In genomic region chr6:121505284-121505683, GRCh38 we compare ENCODE assay signal across 24 cellular contexts.
DNase-seq lines count a peak whose midpoint lies in the region; ATAC-seq, FAIRE-seq and TF ChIP-seq lines count a peak whose summit lies in the region.
"Had no signal": no experiment of that assay in that cellular context is flagged by ENCODE, and none has a peak within 500 bp of the region (broad histone marks: within the 10 kb centered on the region; RNA-seq: fewer than 3 reads in every experiment).

No MANE protein-coding gene starts in this region.

- no peaks in the 10 kb centered on the region for H3K36me3 ChIP-seq in bronchial epithelial cell (ENCODE audit: control insufficient read depth, insufficient read depth, low read length)
- H3K36me3 ChIP-seq in parathyroid adenoma (ENCODE audit: control insufficient read depth, insufficient read depth, low read length) = no peaks in the 10 kb centered on the region
- H3K36me3 ChIP-seq in right atrium auricular region = no peaks in the 10 kb centered on the region
- H3K36me3 ChIP-seq in neuronal stem cell (replicated peaks in 1 of 2; ENCODE audit: control insufficient read depth in 2 of 2, insufficient read depth in 2 of 2, low read length in 2 of 2) = no peaks in the 10 kb centered on the region
- H3K36me3 ChIP-seq: BLaER1, HAP-1, MG63 had no signal

- no peak overlapping the region for H3K4me3 Mint-ChIP-seq in Calu3 (ENCODE audit: low read depth, unreplicated experiment)
- no peak overlapping the region for H3K4me3 Mint-ChIP-seq in activated CD4-positive, alpha-beta T cell treated with anti-CD3 and anti-CD28 coated beads for 36 hours
- H3K4me3 Mint-ChIP-seq: CD4-positive, CD25-positive, alpha-beta regulatory T cell; HFFc6 had no signal

- H3K79me2 ChIP-seq in parathyroid adenoma = no peaks in the 10 kb centered on the region

- DNase-seq in Calu3 (no peak), bronchial epithelial cell (ENCODE audit: low read depth) (peak; percentile 84), foreskin keratinocyte (peak in 1 of 2 donors; percentile 28), right atrium auricular region (ENCODE audit: low spot score) (no peak), neuronal stem cell (ENCODE audit: low spot score) (no peak)
- no peak for DNase-seq in activated CD4-positive, alpha-beta T cell treated with anti-CD3 and anti-CD28 coated beads for 36 hours
- DNase-seq: CD4-positive, CD25-positive, alpha-beta regulatory T cell; GDM1; GOT3; HFFc6; KG1; MG63; NCI-H1105 treated with DMSO at 0.1 percent for 48 hours; NCI-H146; NCI-H1930; NCI-H2107; NCI-H446; NCI-H526; SHP77 had no signal

- no peak overlapping the region for H2AK5ac ChIP-seq in neuronal stem cell (ENCODE audit: low read depth, low read length)

- H2BK120ac ChIP-seq in neuronal stem cell (ENCODE audit: low read depth, low read length) = no peak overlapping the region

- H3K4me1 Mint-ChIP-seq in Calu3 (ENCODE audit: low read depth, unreplicated experiment) = peaks cover 40% of the 10 kb centered on the region
- peaks cover 12% of the 10 kb centered on the region for H3K4me1 Mint-ChIP-seq in activated CD4-positive, alpha-beta T cell treated with anti-CD3 and anti-CD28 coated beads for 36 hours
- H3K4me1 Mint-ChIP-seq: CD4-positive, CD25-positive, alpha-beta regulatory T cell had no signal

- H3K27me3 ChIP-seq in bronchial epithelial cell (ENCODE audit: control insufficient read depth, insufficient read depth, low read length) = no peaks in the 10 kb centered on the region
- H3K27me3 ChIP-seq in foreskin keratinocyte = no peaks in the 10 kb centered on the region
- no peaks in the 10 kb centered on the region for H3K27me3 ChIP-seq in parathyroid adenoma (ENCODE audit: control insufficient read depth, insufficient read depth, low read length)
- no peaks in the 10 kb centered on the region for H3K27me3 ChIP-seq in right atrium auricular region
- H3K27me3 ChIP-seq in neuronal stem cell (ENCODE audit: control insufficient read depth in 3 of 3, insufficient read depth in 3 of 3, low read depth in 1 of 3, low read length in 3 of 3) = no peaks in the 10 kb centered on the region
- H3K27me3 ChIP-seq: BLaER1, MG63 had no signal

- no peaks in the 10 kb centered on the region for H3K79me1 ChIP-seq in neuronal stem cell (ENCODE audit: low read depth, low read length)

- ATAC-seq in foreskin keratinocyte = peak; percentile 47
- ATAC-seq in activated CD4-positive, alpha-beta T cell treated with anti-CD3 and anti-CD28 coated beads for 36 hours = no peak

- H3K9ac ChIP-seq in parathyroid adenoma (no peak overlapping the region), neuronal stem cell (ENCODE audit: low read depth, low read length, poor library complexity) (no peak overlapping the region)
- H3K9ac ChIP-seq: BLaER1 had no signal

- peak overlapping the region; percentile 17 for H2AFZ ChIP-seq in parathyroid adenoma
- H2AFZ ChIP-seq in neuronal stem cell (ENCODE audit: low read length) = no peak overlapping the region

- no peak overlapping the region for H4K8ac ChIP-seq in neuronal stem cell (ENCODE audit: low read depth, low read length)

- no peaks in the 10 kb centered on the region for H3K27me3 Mint-ChIP-seq in Calu3 (ENCODE audit: unreplicated experiment)
- H3K27me3 Mint-ChIP-seq in activated CD4-positive, alpha-beta T cell treated with anti-CD3 and anti-CD28 coated beads for 36 hours = no peaks in the 10 kb centered on the region
- H3K27me3 Mint-ChIP-seq: CD4-positive, CD25-positive, alpha-beta regulatory T cell had no signal

- no peak overlapping the region for H2BK15ac ChIP-seq in neuronal stem cell (ENCODE audit: low read length)

- H2BK5ac ChIP-seq in neuronal stem cell (ENCODE audit: low read length) = no peak overlapping the region

- peaks cover 12% of the 10 kb centered on the region for H3K36me3 Mint-ChIP-seq in Calu3 (ENCODE audit: insufficient read depth, unreplicated experiment)
- no peaks in the 10 kb centered on the region for H3K36me3 Mint-ChIP-seq in activated CD4-positive, alpha-beta T cell treated with anti-CD3 and anti-CD28 coated beads for 36 hours (ENCODE audit: low read depth)
- H3K36me3 Mint-ChIP-seq: CD4-positive, CD25-positive, alpha-beta regulatory T cell had no signal

- H4K91ac ChIP-seq in neuronal stem cell (ENCODE audit: low read depth, low read length, poor library complexity) = no peak overlapping the region

- no CpG with 5 or more reads among the region's 2 CpGs for WGBS in neuronal stem cell (ENCODE audit: extremely low coverage in 2 of 2, insufficient read length in 2 of 2, insufficient replicate concordance in 1 of 2), 2 donors

- H3K18ac ChIP-seq in neuronal stem cell (ENCODE audit: low read length) = no peak overlapping the region

- no peak for TF ChIP-seq CTCF in Calu3 (IDR thresholded peaks at IDR 0.05; ENCODE audit: unreplicated experiment)
- TF ChIP-seq CTCF in bronchial epithelial cell (IDR thresholded peaks at IDR 0.05; ENCODE audit: insufficient read depth, low read length, severe bottlenecking) = no peak
- TF ChIP-seq CTCF in foreskin keratinocyte (conservative IDR thresholded peaks at IDR 0.05) = no peak
- TF ChIP-seq CTCF in parathyroid adenoma (IDR thresholded peaks at IDR 0.05) = no peak
- no peak for TF ChIP-seq CTCF in right atrium auricular region (IDR thresholded peaks at IDR 0.05)

- H3K4me1 ChIP-seq in foreskin keratinocyte (no peaks in the 10 kb centered on the region), parathyroid adenoma (peaks cover 4% of the 10 kb centered on the region), right atrium auricular region (peaks cover 0 to 6% of the 10 kb centered on the region in 2 donors), neuronal stem cell (ENCODE audit: control insufficient read depth in 2 of 2, insufficient read depth in 1 of 2, low read depth in 1 of 2, low read length in 2 of 2) (no peaks in the 10 kb centered on the region)
- H3K4me1 ChIP-seq: BLaER1, HAP-1 had no signal

- intact Hi-C loops in Calu3 (cut with micrococcal nuclease; ENCODE audit: unreplicated experiment) = no loop called here
- intact Hi-C loops in activated CD4-positive, alpha-beta T cell treated with anti-CD3 and anti-CD28 coated beads for 36 hours (cut with DNase I, micrococcal nuclease) = no loop called here

- no peaks in the 10 kb centered on the region for H3K9me3 Mint-ChIP-seq in Calu3 (ENCODE audit: low read depth, unreplicated experiment)
- H3K9me3 Mint-ChIP-seq in activated CD4-positive, alpha-beta T cell treated with anti-CD3 and anti-CD28 coated beads for 36 hours (ENCODE audit: low read depth) = no peaks in the 10 kb centered on the region
- H3K9me3 Mint-ChIP-seq: HFFc6 had no signal

- POLR2A ChIA-PET in activated CD4-positive, alpha-beta T cell treated with anti-CD3 and anti-CD28 coated beads for 36 hours (lab: Charles Lee) = no interaction called here

- no peak for FAIRE-seq in bronchial epithelial cell (lab: Jason Lieb, UNC)
- FAIRE-seq: D721Med, GM12891 had no signal

- H3K27ac ChIP-seq in foreskin keratinocyte = no peak overlapping the region
- H3K27ac ChIP-seq in parathyroid adenoma = no peak overlapping the region
- H3K27ac ChIP-seq in right atrium auricular region = no peak overlapping the region
- no peak overlapping the region for H3K27ac ChIP-seq in neuronal stem cell (replicated peaks; ENCODE audit: low read length)
- H3K27ac ChIP-seq: BLaER1 had no signal

- BruUV-seq in Calu3 (replicated peaks; lab: Mats Ljungman, UMichigan) = no TSS peak

- CTCF ChIA-PET in Calu3 (lab: Charles Lee) = no interaction called here
- CTCF ChIA-PET in activated CD4-positive, alpha-beta T cell treated with anti-CD3 and anti-CD28 coated beads for 36 hours (lab: Charles Lee) = interaction anchor here (1.1 kb wide), 1 partner anchor 10 kb away, joined by 3 read pairs; no protein-coding TSS in a partner anchor

- H3K23ac ChIP-seq in neuronal stem cell (ENCODE audit: low read depth, low read length, poor library complexity) = no peak overlapping the region

- no peaks in the 10 kb centered on the region for H3K9me3 ChIP-seq in parathyroid adenoma (ENCODE audit: control insufficient read depth, low read length)
- H3K9me3 ChIP-seq in right atrium auricular region = no peaks in the 10 kb centered on the region
- H3K9me3 ChIP-seq in neuronal stem cell (replicated peaks in 1 of 2; ENCODE audit: control insufficient read depth in 2 of 2, insufficient read depth in 1 of 2, low read depth in 1 of 2, low read length in 2 of 2) = no peaks in the 10 kb centered on the region
- H3K9me3 ChIP-seq: BLaER1, HAP-1, MG63 had no signal

- peak overlapping the region; percentile 94 for H3K27ac Mint-ChIP-seq in Calu3 (ENCODE audit: unreplicated experiment)
- no peak overlapping the region for H3K27ac Mint-ChIP-seq in activated CD4-positive, alpha-beta T cell treated with anti-CD3 and anti-CD28 coated beads for 36 hours
- H3K27ac Mint-ChIP-seq: CD4-positive, CD25-positive, alpha-beta regulatory T cell had no signal

- no peak overlapping the region for H2BK12ac ChIP-seq in neuronal stem cell (ENCODE audit: low read length)

- H3K4me3 ChIP-seq in bronchial epithelial cell (ENCODE audit: low read depth, low read length) (no peak overlapping the region), parathyroid adenoma (ENCODE audit: low read depth, low read length) (no peak overlapping the region), right atrium auricular region (no peak overlapping the region), neuronal stem cell (ENCODE audit: low read length in 2 of 2) (no peak overlapping the region)
- H3K4me3 ChIP-seq: BLaER1, HAP-1, MG63 had no signal

- no peak overlapping the region for H3K14ac ChIP-seq in neuronal stem cell (ENCODE audit: low read length)

- no peak overlapping the region for H3K4ac ChIP-seq in neuronal stem cell (ENCODE audit: low read length)

- H3K4me2 ChIP-seq in parathyroid adenoma (ENCODE audit: low read length) (no peak overlapping the region), neuronal stem cell (ENCODE audit: insufficient read depth, low read length, poor library complexity, severe bottlenecking) (no peak overlapping the region)
- H3K4me2 ChIP-seq: BLaER1 had no signal
